In genomic region chr2:174573621-174574081, GRCh38 we compare ENCODE assay signal across 11 cellular contexts. TPM values are rescaled to one million over a fixed set of nuclear protein-coding genes. Genes with fewer than 3 reads are reported as not detected.
DNase-seq lines count a peak whose midpoint lies in the region; ATAC-seq and TF ChIP-seq lines count a peak whose summit lies in the region.
"Had no signal": no experiment of that assay in that cellular context is flagged by ENCODE, and none has a peak within 500 bp of the region (broad histone marks: within the 10 kb centered on the region; RNA-seq: fewer than 3 reads in every experiment).

No MANE protein-coding gene starts in this region.

- peaks cover 77% of the 10 kb centered on the region for H3K36me3 Mint-ChIP-seq in T-helper 2 cell treated with Interferon-gamma antibody and Interleukin-4, amounts not matched to agents 5 μg/mL and 100 μg/mL, for 36 hours (ENCODE audit: low read depth)
- H3K36me3 Mint-ChIP-seq in neural progenitor cell, result peaks cover 21% of the 10 kb centered on the region

- H3K36me3 ChIP-seq in neutrophil, result peaks cover 94% of the 10 kb centered on the region
- H3K36me3 ChIP-seq in neural progenitor cell, result no peaks in the 10 kb centered on the region

- H3K27ac ChIP-seq in neutrophil, result peak overlapping the region; percentile 93
- H3K27ac ChIP-seq in neural progenitor cell, result no peak overlapping the region

- H3F3A ChIP-seq in neural progenitor cell (ENCODE audit: low read depth), result no peaks in the 10 kb centered on the region

- H3K27me3 ChIP-seq in neutrophil (no peaks in the 10 kb centered on the region), neural progenitor cell (no peaks in the 10 kb centered on the region)

- no peak overlapping the region for H3K9ac ChIP-seq in neural progenitor cell

- DNase-seq in T-helper 2 cell treated with Interferon-gamma antibody and Interleukin-4, amounts not matched to agents 5 μg/mL and 100 μg/mL, for 36 hours (ENCODE audit: low spot score), result no peak
- DNase-seq in central memory CD4-positive, alpha-beta T cell, result peak; percentile 46
- no peak for DNase-seq in neural progenitor cell (ENCODE audit: low spot score)
- no peak for DNase-seq in NCI-H510A (lab: John Stamatoyannopoulos, UW)
- no peak for DNase-seq in NCI-H82 (lab: John Stamatoyannopoulos, UW)
- DNase-seq in activated CD8-positive, alpha-beta memory T cell treated with anti-CD3 and anti-CD28 coated beads, Interleukin-2, amount 50 U/mL, for 48 hours, result no peak
- DNase-seq: activated CD8-positive, alpha-beta memory T cell treated with anti-CD3 and anti-CD28 coated beads for 24 hours; MM.1S; PC-3 had no signal

- H2AFZ ChIP-seq in neural progenitor cell (replicated peaks), result no peak overlapping the region

- H3K27ac Mint-ChIP-seq in T-helper 2 cell treated with Interferon-gamma antibody and Interleukin-4, amounts not matched to agents 5 μg/mL and 100 μg/mL, for 36 hours, result peak overlapping the region; percentile 10
- H3K27ac Mint-ChIP-seq in neural progenitor cell, result no peak overlapping the region

- H3K4me3 Mint-ChIP-seq in T-helper 2 cell treated with Interferon-gamma antibody and Interleukin-4, amounts not matched to agents 5 μg/mL and 100 μg/mL, for 36 hours, result no peak overlapping the region
- no peak overlapping the region for H3K4me3 Mint-ChIP-seq in neural progenitor cell

- H3K9me3 Mint-ChIP-seq in T-helper 2 cell treated with Interferon-gamma antibody and Interleukin-4, amounts not matched to agents 5 μg/mL and 100 μg/mL, for 36 hours, result no peaks in the 10 kb centered on the region
- no peaks in the 10 kb centered on the region for H3K9me3 Mint-ChIP-seq in neural progenitor cell

- H3K4me1 ChIP-seq in neutrophil (ENCODE audit: control insufficient read depth in 1 of 2, insufficient read depth in 1 of 2, low read depth in 1 of 2, low read length in 1 of 2) (peaks cover 65 to 69% of the 10 kb centered on the region in 2 experiments), neural progenitor cell (no peaks in the 10 kb centered on the region)

- H3K27me3 Mint-ChIP-seq in T-helper 2 cell treated with Interferon-gamma antibody and Interleukin-4, amounts not matched to agents 5 μg/mL and 100 μg/mL, for 36 hours (ENCODE audit: low read depth), result no peaks in the 10 kb centered on the region
- H3K27me3 Mint-ChIP-seq in neural progenitor cell (ENCODE audit: insufficient read depth, low read depth), result no peaks in the 10 kb centered on the region

- no peak overlapping the region for H3K4me2 ChIP-seq in neural progenitor cell

- peak; percentile 16 for TF ChIP-seq POLR2A in GM18505 (IDR thresholded peaks at IDR 0.05; ENCODE audit: borderline replicate concordance, extremely low read depth, insufficient read depth, insufficient read length)

- TF ChIP-seq CTCF in neutrophil (IDR thresholded peaks at IDR 0.05), result peak; percentile 47
- no peak for TF ChIP-seq CTCF in neural progenitor cell (IDR thresholded peaks at IDR 0.05)

- no peaks in the 10 kb centered on the region for H4K20me1 ChIP-seq in neural progenitor cell (ENCODE audit: low read depth)

- peaks cover 37% of the 10 kb centered on the region for H3K4me1 Mint-ChIP-seq in T-helper 2 cell treated with Interferon-gamma antibody and Interleukin-4, amounts not matched to agents 5 μg/mL and 100 μg/mL, for 36 hours (ENCODE audit: low read depth)
- H3K4me1 Mint-ChIP-seq in neural progenitor cell, result no peaks in the 10 kb centered on the region

- H3K4me3 ChIP-seq in neutrophil (ENCODE audit: low read depth in 1 of 2, low read length in 1 of 2) (peak overlapping the region; percentile 7 to 42), neural progenitor cell (no peak overlapping the region)

- H3K9me3 ChIP-seq in neutrophil, result no peaks in the 10 kb centered on the region
- no peaks in the 10 kb centered on the region for H3K9me3 ChIP-seq in neural progenitor cell (ENCODE audit: low read depth)

- H3K79me2 ChIP-seq in neural progenitor cell (ENCODE audit: low read depth), result no peaks in the 10 kb centered on the region

- no peak for ATAC-seq in GM18505 (IDR thresholded peaks at IDR 0.05; ENCODE audit: unreplicated experiment)
- ATAC-seq: PC-3 had no signal

RNA-seq across cellular contexts. Expression of gene WIPF1, which starts 24.0 kb away (rescaled TPM):
- total RNA-seq in neural progenitor cell (ENCODE audit: low replicate concordance), result 14.6 and 17.2 TPM in 2 replicates
